Comparison of ENCODE assay signal across 15 cellular contexts in genomic region chr3:187681756-187682155, GRCh38. TPM values are rescaled to one million over a fixed set of nuclear protein-coding genes. Genes with fewer than 3 reads are reported as not detected.
"Had no signal": no experiment of that assay in that cellular context is flagged by ENCODE, and none has a peak within 500 bp of the region (broad histone marks: within the 10 kb centered on the region; RNA-seq: fewer than 3 reads in every experiment).

No MANE protein-coding gene starts in this region.

RNA-seq across cellular contexts. Expression of gene SST, which starts 11.6 kb away (rescaled TPM):
- total RNA-seq: subcutaneous adipose tissue, testis, thoracic aorta, tibial nerve, upper lobe of left lung, upper lobe of right lung had no signal

RNA-seq across cellular contexts. Expression of gene RTP2, which starts 20.6 kb away (rescaled TPM):
- total RNA-seq: stomach, subcutaneous adipose tissue, suprapubic skin, temporal lobe, thoracic aorta, thyroid gland, tibial nerve, transverse colon, upper lobe of left lung, upper lobe of right lung, ureter, urinary bladder, uterus, vagina had no signal
